1 cellular context compared by ENCODE assay signal in genomic region chr19:43519436-43520088, GRCh38.
TF ChIP-seq lines count a peak whose summit lies in the region.

No MANE protein-coding gene starts in this region.

TF ChIP-seq in WTC11, 78 proteins besides CTCF, POLR2A, EP300 and RAD21:
- TF ChIP-seq GABPB1 (CRISPR knock-in tag; IDR thresholded peaks at IDR 0.05) (no peak), IRF2 (CRISPR knock-in tag; IDR thresholded peaks at IDR 0.05; ENCODE audit: borderline replicate concordance, low read depth) (no peak), ATF6 (CRISPR knock-in tag; IDR thresholded peaks at IDR 0.05) (no peak), SMAD3 (CRISPR knock-in tag; IDR thresholded peaks at IDR 0.05; ENCODE audit: borderline replicate concordance) (no peak), SP1 (CRISPR knock-in tag; conservative IDR thresholded peaks at IDR 0.05) (no peak), ZNF512 (CRISPR knock-in tag; IDR thresholded peaks at IDR 0.05; ENCODE audit: borderline replicate concordance) (no peak), ZNF396 (CRISPR knock-in tag; IDR thresholded peaks at IDR 0.05; ENCODE audit: borderline replicate concordance) (no peak), MYBL2 (CRISPR knock-in tag; IDR thresholded peaks at IDR 0.05) (no peak), ELF4 (CRISPR knock-in tag; IDR thresholded peaks at IDR 0.05; ENCODE audit: low read depth) (no peak), USF2 (CRISPR knock-in tag; IDR thresholded peaks at IDR 0.05) (no peak), NR1H2 (CRISPR knock-in tag; IDR thresholded peaks at IDR 0.05) (no peak), CBFB (CRISPR knock-in tag; IDR thresholded peaks at IDR 0.05; ENCODE audit: low read depth) (no peak), PRRX2 (CRISPR knock-in tag; IDR thresholded peaks at IDR 0.05) (no peak), E2F4 (CRISPR knock-in tag; IDR thresholded peaks at IDR 0.05; ENCODE audit: borderline replicate concordance, low read depth) (no peak), GRHL2 (CRISPR knock-in tag; IDR thresholded peaks at IDR 0.05; ENCODE audit: insufficient replicate concordance, severe bottlenecking) (no peak), ETV6 (CRISPR knock-in tag; IDR thresholded peaks at IDR 0.05) (no peak)
